In genomic region chr14:64628940-64629403, GRCh38 we compare ENCODE assay signal across 12 cellular contexts.
A peak's percentile ranks its signal among the peaks of the same experiment; 100 is the strongest.
DNase-seq lines count a peak whose midpoint lies in the region; ATAC-seq and TF ChIP-seq lines count a peak whose summit lies in the region.
"Had no signal": no experiment of that assay in that cellular context is flagged by ENCODE, and none has a peak within 500 bp of the region (broad histone marks: within the 10 kb centered on the region; RNA-seq: fewer than 3 reads in every experiment).

No MANE protein-coding gene starts in this region.

- WGBS in gastroesophageal sphincter (ENCODE audit: low coverage in 1 of 2), 2 donors, result 16 to 72% methylated on average over 3 to 5 of the region's 7 CpGs

- H3K4me3 ChIP-seq in gastroesophageal sphincter, result no peak overlapping the region
- no peak overlapping the region for H3K4me3 ChIP-seq in rectal smooth muscle tissue (ENCODE audit: low read length)

- H3K27ac ChIP-seq in gastroesophageal sphincter, result peak overlapping the region; percentile 58 to 86 (median 78)
- peak overlapping the region; percentile 95 for H3K27ac ChIP-seq in rectal smooth muscle tissue (ENCODE audit: low read depth, low read length)
- H3K27ac ChIP-seq: parathyroid adenoma had no signal

- no peak for TF ChIP-seq EP300 in gastroesophageal sphincter (IDR thresholded peaks at IDR 0.05)

- TF ChIP-seq CTCF in gastroesophageal sphincter (IDR thresholded peaks at IDR 0.05), result peak in 1 of 4 experiments; percentile 16

- H3K36me3 ChIP-seq in gastroesophageal sphincter (no peaks in the 10 kb centered on the region), rectal smooth muscle tissue (ENCODE audit: control insufficient read depth, insufficient read depth, low read length) (no peaks in the 10 kb centered on the region)

- no peak overlapping the region for H3K27ac Mint-ChIP-seq in activated naive CD4-positive, alpha-beta T cell treated with anti-CD3 and anti-CD28 coated beads, Interleukin-2, amount 50 U/mL, for 72 hours
- H3K27ac Mint-ChIP-seq: activated T-cell treated with anti-CD3 and anti-CD28 coated beads, Interleukin-2, amount 50 U/mL, for 24 hours; T-helper 1 cell treated with Interleukin-12 subunit alpha and Interleukin-12 subunit beta and Interleukin-4 antibody, amounts not matched to agents 30 μg/mL and 1 μg/mL, for 36 hours had no signal

- H3K9ac ChIP-seq in rectal smooth muscle tissue (ENCODE audit: low read length), result no peak overlapping the region
- H3K9ac ChIP-seq: parathyroid adenoma had no signal

- no peak for TF ChIP-seq POLR2A in gastroesophageal sphincter (IDR thresholded peaks at IDR 0.05)

- H3K36me3 Mint-ChIP-seq in activated naive CD4-positive, alpha-beta T cell treated with anti-CD3 and anti-CD28 coated beads, Interleukin-2, amount 50 U/mL, for 72 hours, result no peaks in the 10 kb centered on the region

- H3K9me3 Mint-ChIP-seq in activated naive CD4-positive, alpha-beta T cell treated with anti-CD3 and anti-CD28 coated beads, Interleukin-2, amount 50 U/mL, for 72 hours, result no peaks in the 10 kb centered on the region
- H3K9me3 Mint-ChIP-seq: activated T-cell treated with anti-CD3 and anti-CD28 coated beads, Interleukin-2, amount 50 U/mL, for 24 hours; T-helper 1 cell treated with Interleukin-12 subunit alpha and Interleukin-12 subunit beta and Interleukin-4 antibody, amounts not matched to agents 30 μg/mL and 1 μg/mL, for 36 hours had no signal

- H3K27me3 ChIP-seq in gastroesophageal sphincter (no peaks in the 10 kb centered on the region), rectal smooth muscle tissue (ENCODE audit: control insufficient read depth, insufficient read depth, low read length) (no peaks in the 10 kb centered on the region)

- DNase-seq in GOT3 (lab: John Stamatoyannopoulos, UW) (peak; percentile 20), amniotic epithelial cell (ENCODE audit: low read depth) (peak; percentile 99)
- no peak for DNase-seq in activated naive CD4-positive, alpha-beta T cell treated with anti-CD3 and anti-CD28 coated beads, Interleukin-2, amount 50 U/mL, for 72 hours (ENCODE audit: low spot score in 2 of 2)
- DNase-seq: activated T-cell treated with anti-CD3 and anti-CD28 coated beads, Interleukin-2, amount 50 U/mL, for 24 hours; NCI-H1436 had no signal

- H3K9me3 ChIP-seq in gastroesophageal sphincter, result no peaks in the 10 kb centered on the region

- H3K4me1 ChIP-seq in gastroesophageal sphincter (peaks cover 0 to 29% (median 3%) of the 10 kb centered on the region in 3 donors), rectal smooth muscle tissue (ENCODE audit: control insufficient read depth, insufficient read depth, low read length) (peaks cover 35% of the 10 kb centered on the region)
- H3K4me1 ChIP-seq: parathyroid adenoma had no signal

- ATAC-seq in gastroesophageal sphincter, result peak; percentile 41
- no peak for ATAC-seq in GM21576 (IDR thresholded peaks at IDR 0.05; ENCODE audit: unreplicated experiment)
- no peak for ATAC-seq in HG03439 (IDR thresholded peaks at IDR 0.05; ENCODE audit: unreplicated experiment)
- ATAC-seq in HG03097 (IDR thresholded peaks at IDR 0.05; ENCODE audit: low FRiP score, unreplicated experiment), result no peak
- ATAC-seq in activated naive CD4-positive, alpha-beta T cell treated with anti-CD3 and anti-CD28 coated beads, Interleukin-2, amount 50 U/mL, for 72 hours, result no peak

Comparison
In these comparisons a context has a peak if more than half of its experiments do, and no peak if none do; other contexts are left out.
1. DNase-seq: peak in GOT3 (single experiment) and amniotic epithelial cell (single experiment); none in activated naive CD4-positive, alpha-beta T cell treated with anti-CD3 and anti-CD28 coated beads, Interleukin-2, amount 50 U/mL, for 72 hours (0 of 2).